Comparison of ENCODE assay signal across 2 cellular contexts in genomic region chr5:80076131-80077101, GRCh38.
A peak's percentile ranks its signal among the peaks of the same experiment; 100 is the strongest.
TF ChIP-seq lines count a peak whose summit lies in the region.

No MANE protein-coding gene starts in this region.

TF ChIP-seq in HepG2, 621 proteins besides CTCF, POLR2A, EP300 and RAD21:
- TF ChIP-seq SALL2 (CRISPR knock-in tag; IDR thresholded peaks at IDR 0.05), result no peak
- peak in 1 of 2 experiments; percentile 32; a peak in 1 of 4 replicates for TF ChIP-seq MAFK (conservative IDR thresholded peaks at IDR 0.05 in 1 of 2, IDR thresholded peaks at IDR 0.05 in 1 of 2; ENCODE audit: low read length in 2 of 2)
- TF ChIP-seq CREB1 (IDR thresholded peaks at IDR 0.05), result peak; percentile 65
- TF ChIP-seq CREB1 (CRISPR knock-in tag; IDR thresholded peaks at IDR 0.05), result no peak
- TF ChIP-seq IRX3 (CRISPR knock-in tag; IDR thresholded peaks at IDR 0.05; ENCODE audit: borderline replicate concordance, low read depth), result no peak
- no peak for TF ChIP-seq ZNF230 (CRISPR knock-in tag; IDR thresholded peaks at IDR 0.05)
- no peak for TF ChIP-seq HNF1B (CRISPR knock-in tag; IDR thresholded peaks at IDR 0.05)
- no peak for TF ChIP-seq EED (CRISPR knock-in tag; IDR thresholded peaks at IDR 0.05)

TF ChIP-seq in SK-N-SH, 30 proteins besides CTCF, POLR2A, EP300 and RAD21 (continued from another document):
- no peak for TF ChIP-seq GATA2 (CRISPR knock-in tag; IDR thresholded peaks at IDR 0.05)
- no peak for TF ChIP-seq TAF1 (IDR thresholded peaks at IDR 0.05; ENCODE audit: borderline replicate concordance, low read depth, low read length)
- TF ChIP-seq POLR2AphosphoS5 (IDR thresholded peaks at IDR 0.05; ENCODE audit: low read depth, low read length), result no peak
- TF ChIP-seq IRF3 (IDR thresholded peaks at IDR 0.05; ENCODE audit: low read depth, low read length), result no peak
- no peak for TF ChIP-seq SIN3A (IDR thresholded peaks at IDR 0.05; ENCODE audit: borderline replicate concordance, low read depth, low read length)
- no peak for TF ChIP-seq NRF1 (IDR thresholded peaks at IDR 0.05; ENCODE audit: low read depth, low read length)
